ENCODE assay signal across 35 cellular contexts in genomic region chr16:9334091-9334490, GRCh38.
"Had no signal": no experiment of that assay in that cellular context is flagged by ENCODE, and none has a peak within 500 bp of the region (broad histone marks: within the 10 kb centered on the region; RNA-seq: fewer than 3 reads in every experiment).

No MANE protein-coding gene starts in this region.

- H3K4me3 Mint-ChIP-seq: activated CD4-positive, alpha-beta memory T cell treated with anti-CD3 and anti-CD28 coated beads, Interleukin-2, amount 10 ng/mL, durations not matched to agents 7 days and 5 days; activated naive CD8-positive, alpha-beta T cell treated with anti-CD3 and anti-CD28 coated beads for 36 hours; activated T-cell treated with anti-CD3 and anti-CD28 coated beads, Interleukin-2, amount 50 U/mL, for 72 hours; activated T-helper 17 cell treated with anti-CD3 and anti-CD28 coated beads, Interleukin-2, amount 50 U/mL, for 72 hours had no signal

- H3K4me1 ChIP-seq: Peyer's patch had no signal

- H3K27me3 ChIP-seq: brain microvascular endothelial cell, Peyer's patch had no signal

- H3K27me3 Mint-ChIP-seq: activated CD4-positive, alpha-beta memory T cell treated with anti-CD3 and anti-CD28 coated beads, Interleukin-2, amount 10 ng/mL, durations not matched to agents 7 days and 5 days; activated naive CD8-positive, alpha-beta T cell treated with anti-CD3 and anti-CD28 coated beads for 36 hours had no signal

- DNase-seq: activated CD4-positive, alpha-beta memory T cell treated with anti-CD3 and anti-CD28 coated beads, Interleukin-2, amount 10 ng/mL, durations not matched to agents 7 days and 5 days; activated CD4-positive, alpha-beta T cell treated with anti-CD3 and anti-CD28 coated beads for 1 hour; activated CD4-positive, alpha-beta T cell treated with anti-CD3 and anti-CD28 coated beads for 48 hours; activated CD4-positive, CD25-positive, alpha-beta regulatory T cell; activated effector memory CD4-positive, alpha-beta T cell treated with anti-CD3 and anti-CD28 coated beads, Interleukin-2, amount 50 U/mL, for 16 hours; activated naive CD4-positive, alpha-beta T cell; activated naive CD4-positive, alpha-beta T cell treated with anti-CD3 and anti-CD28 coated beads, Interleukin-2, amount 50 U/mL, for 16 hours; activated naive CD8-positive, alpha-beta T cell treated with anti-CD3 and anti-CD28 coated beads for 36 hours; activated T-cell treated with anti-CD3 and anti-CD28 coated beads, Interleukin-2, amount 50 U/mL, for 1 hour; activated T-cell treated with anti-CD3 and anti-CD28 coated beads, Interleukin-2, amount 50 U/mL, for 72 hours; amniotic stem cell; aorta; brain microvascular endothelial cell; central memory CD4-positive, alpha-beta T cell; MM.1S; MV-4-11; NCI-H1092; NCI-H1436 treated with DMSO at 0.1 percent for 48 hours; NCI-H1694 treated with DMSO at 0.1 percent for 48 hours; NCI-H2081; NCI-H2171 treated with DMSO at 0.1 percent for 48 hours; NCI-H2227 treated with DMSO at 0.1 percent for 48 hours; NCI-H446; NCI-H510A treated with DMSO at 0.1 percent for 48 hours; NCI-H526 treated with DMSO at 0.1 percent for 48 hours; NCI-H82; NK-92 treated with Interleukin-12 subunit alpha and Interleukin-12 subunit beta, amount 100 ng/mL, for 24 hours; PC-3; Peyer's patch; RPMI8226; SHP77 treated with DMSO at 0.1 percent for 48 hours; T1000; WERI-Rb-1 had no signal

- H3K27ac ChIP-seq: brain microvascular endothelial cell, KMS-11, Peyer's patch, WERI-Rb-1 had no signal

- H3K36me3 ChIP-seq: brain microvascular endothelial cell, Peyer's patch, WERI-Rb-1 had no signal

- H3K9me3 ChIP-seq: Peyer's patch had no signal

- H3K4me1 Mint-ChIP-seq: activated CD4-positive, alpha-beta memory T cell treated with anti-CD3 and anti-CD28 coated beads, Interleukin-2, amount 10 ng/mL, durations not matched to agents 7 days and 5 days; activated naive CD8-positive, alpha-beta T cell treated with anti-CD3 and anti-CD28 coated beads for 36 hours; activated T-helper 17 cell treated with anti-CD3 and anti-CD28 coated beads, Interleukin-2, amount 50 U/mL, for 72 hours had no signal

- H3K4me3 ChIP-seq: Peyer's patch had no signal

- H3K27ac Mint-ChIP-seq: activated CD4-positive, alpha-beta memory T cell treated with anti-CD3 and anti-CD28 coated beads, Interleukin-2, amount 10 ng/mL, durations not matched to agents 7 days and 5 days; activated naive CD8-positive, alpha-beta T cell treated with anti-CD3 and anti-CD28 coated beads for 36 hours; activated T-cell treated with anti-CD3 and anti-CD28 coated beads, Interleukin-2, amount 50 U/mL, for 72 hours; activated T-helper 17 cell treated with anti-CD3 and anti-CD28 coated beads, Interleukin-2, amount 50 U/mL, for 72 hours had no signal

- H3K9me3 Mint-ChIP-seq: activated CD4-positive, alpha-beta memory T cell treated with anti-CD3 and anti-CD28 coated beads, Interleukin-2, amount 10 ng/mL, durations not matched to agents 7 days and 5 days; activated naive CD8-positive, alpha-beta T cell treated with anti-CD3 and anti-CD28 coated beads for 36 hours; activated T-cell treated with anti-CD3 and anti-CD28 coated beads, Interleukin-2, amount 50 U/mL, for 72 hours had no signal

- H3K36me3 Mint-ChIP-seq: activated naive CD8-positive, alpha-beta T cell treated with anti-CD3 and anti-CD28 coated beads for 36 hours had no signal
